8 cellular contexts compared by ENCODE assay signal in genomic region chr17:72030067-72030899, GRCh38.
DNase-seq lines count a peak whose midpoint lies in the region; ATAC-seq and TF ChIP-seq lines count a peak whose summit lies in the region.

No MANE protein-coding gene starts in this region.

- peaks cover 0 to 10% (median 3%) of the 10 kb centered on the region in 3 donors for H3K4me1 Mint-ChIP-seq in IgD-negative memory B cell
- peaks cover 9 to 30% (median 18%) of the 10 kb centered on the region in 4 donors for H3K4me1 Mint-ChIP-seq in naive thymus-derived CD8-positive, alpha-beta T cell

- H3K4me3 ChIP-seq in fibroblast of pulmonary artery (replicated peaks; ENCODE audit: low read depth, low read length) (peak overlapping the region; percentile 59), SJCRH30 (no peak overlapping the region)

- no peaks in the 10 kb centered on the region for H3K4me1 ChIP-seq in SJCRH30

- TF ChIP-seq CTCF in GM12874 (IDR thresholded peaks at IDR 0.05; ENCODE audit: insufficient read depth, low read depth, low read length), result peak; percentile 47
- peak; percentile 52 for TF ChIP-seq CTCF in fibroblast of pulmonary artery (IDR thresholded peaks at IDR 0.05; ENCODE audit: low read length, missing control alignments)

- no peak overlapping the region for H3K27ac ChIP-seq in SJCRH30

- H3K27ac Mint-ChIP-seq in IgD-negative memory B cell, result peak overlapping the region in 1 of 3 donors; percentile 21
- peak overlapping the region in 9 of 10 donors; percentile 43 to 89 (median 76) for H3K27ac Mint-ChIP-seq in naive thymus-derived CD8-positive, alpha-beta T cell

- POLR2A ChIA-PET in naive thymus-derived CD8-positive, alpha-beta T cell (lab: Charles Lee), result no interaction called here

- peak; percentile 76 for ATAC-seq in GM21619 (IDR thresholded peaks at IDR 0.05; ENCODE audit: unreplicated experiment)
- ATAC-seq in naive thymus-derived CD8-positive, alpha-beta T cell, result peak; percentile 50 to 57

- peak; percentile 1 for DNase-seq in activated CD4-positive, alpha-beta T cell treated with anti-CD3 and anti-CD28 coated beads, Interleukin-2, amount 50 U/mL, for 1 hour
- DNase-seq in fibroblast of pulmonary artery (ENCODE audit: low read depth), result peak; percentile 31
- peak in 6 of 10 donors; percentile 2 to 62 (median 19) for DNase-seq in naive thymus-derived CD8-positive, alpha-beta T cell
- DNase-seq in SJCRH30, result no peak
- DNase-seq in NCI-H446 (lab: John Stamatoyannopoulos, UW), result no peak

- peaks cover 4% of the 10 kb centered on the region; the same call in 1 of the 2 replicates for H3K27me3 ChIP-seq in SJCRH30

- H3K9me3 Mint-ChIP-seq in IgD-negative memory B cell, result peaks cover 0 to 4% (median 0%) of the 10 kb centered on the region in 3 donors
- H3K9me3 Mint-ChIP-seq in naive thymus-derived CD8-positive, alpha-beta T cell, result peaks cover 0 to 3% (median 0%) of the 10 kb centered on the region in 9 donors

- peaks cover 11% of the 10 kb centered on the region for H3K27me3 Mint-ChIP-seq in IgD-negative memory B cell
- peaks cover 0 to 12% (median 2%) of the 10 kb centered on the region in 5 donors for H3K27me3 Mint-ChIP-seq in naive thymus-derived CD8-positive, alpha-beta T cell

- no peaks in the 10 kb centered on the region for H3K36me3 Mint-ChIP-seq in IgD-negative memory B cell
- H3K36me3 Mint-ChIP-seq in naive thymus-derived CD8-positive, alpha-beta T cell, result no peaks in the 10 kb centered on the region

- no peaks in the 10 kb centered on the region for H3K36me3 ChIP-seq in SJCRH30

- H3K9me3 ChIP-seq in SJCRH30 (replicated peaks), result no peaks in the 10 kb centered on the region

- peak overlapping the region; percentile 78 to 94 (median 85) for H3K4me3 Mint-ChIP-seq in IgD-negative memory B cell
- peak overlapping the region; percentile 68 to 87 (median 80) for H3K4me3 Mint-ChIP-seq in naive thymus-derived CD8-positive, alpha-beta T cell

Comparison
In these comparisons a context has a peak if more than half of its experiments do, and no peak if none do; other contexts are left out.
1. DNase-seq: peak in activated CD4-positive, alpha-beta T cell treated with anti-CD3 and anti-CD28 coated beads, Interleukin-2, amount 50 U/mL, for 1 hour (single experiment), fibroblast of pulmonary artery (single experiment) and naive thymus-derived CD8-positive, alpha-beta T cell (6 of 10); none in SJCRH30 (0 of 2) and NCI-H446 (0 of 2).